ENCODE assay signal across 17 cellular contexts in genomic region chr18:59951591-59951990, GRCh38. TPM values are rescaled to one million over a fixed set of nuclear protein-coding genes. Genes with fewer than 3 reads are reported as not detected.
DNase-seq lines count a peak whose midpoint lies in the region; ATAC-seq and TF ChIP-seq lines count a peak whose summit lies in the region.
"Had no signal": no experiment of that assay in that cellular context is flagged by ENCODE, and none has a peak within 500 bp of the region (broad histone marks: within the 10 kb centered on the region; RNA-seq: fewer than 3 reads in every experiment).

No MANE protein-coding gene starts in this region.

- H3K4me2 ChIP-seq in PC-9 = peak overlapping the region; percentile 24

- no peaks in the 10 kb centered on the region for H3K27me3 Mint-ChIP-seq in Calu3 (ENCODE audit: unreplicated experiment)

- H3K36me3 Mint-ChIP-seq in Calu3 (ENCODE audit: insufficient read depth, unreplicated experiment) = peaks cover 10% of the 10 kb centered on the region

- H4K20me1 ChIP-seq in PC-9 (ENCODE audit: insufficient read depth) = no peaks in the 10 kb centered on the region

- H3K36me3 ChIP-seq in PC-9 (ENCODE audit: low read depth) = no peaks in the 10 kb centered on the region
- H3K36me3 ChIP-seq: SJSA1 had no signal

- H3F3A ChIP-seq in PC-9 (ENCODE audit: insufficient read depth, low read depth) = peaks cover 41% of the 10 kb centered on the region

- no peaks in the 10 kb centered on the region for H3K27me3 ChIP-seq in PC-9 (ENCODE audit: insufficient read depth, low read depth)
- no peaks in the 10 kb centered on the region for H3K27me3 ChIP-seq in foreskin keratinocyte
- H3K27me3 ChIP-seq: SJSA1 had no signal

- no peaks in the 10 kb centered on the region for H3K9me3 Mint-ChIP-seq in Calu3 (ENCODE audit: low read depth, unreplicated experiment)

- H3K4me1 Mint-ChIP-seq in Calu3 (ENCODE audit: low read depth, unreplicated experiment) = peaks cover 47% of the 10 kb centered on the region

- H3K27ac ChIP-seq in PC-9 (peak overlapping the region; percentile 91), foreskin keratinocyte (peak overlapping the region; percentile 60)
- H3K27ac ChIP-seq: GM23248, SJSA1 had no signal

- H3K9me3 ChIP-seq in PC-9 (ENCODE audit: insufficient read depth, low read depth) = no peaks in the 10 kb centered on the region
- H3K9me3 ChIP-seq: SJSA1 had no signal

- H3K4me1 ChIP-seq in PC-9 (replicated peaks; ENCODE audit: insufficient read depth) (peaks cover 54% of the 10 kb centered on the region), foreskin keratinocyte (peaks cover 43% of the 10 kb centered on the region)

- H3K79me2 ChIP-seq in PC-9 (ENCODE audit: low read depth) = no peaks in the 10 kb centered on the region

- no peak overlapping the region for H2AFZ ChIP-seq in PC-9
- H2AFZ ChIP-seq: GM23248 had no signal

- H3K4me3 ChIP-seq in PC-9 = no peak overlapping the region
- H3K4me3 ChIP-seq: GM23248, SJSA1 had no signal

- CTCF ChIA-PET in Calu3 (lab: Charles Lee) = interaction anchor here (0.6 to 1.9 kb wide), 2 partner anchors 32 to 69 kb away, joined by 4 to 9 read pairs; no protein-coding TSS in a partner anchor
- CTCF ChIA-PET in PC-9 (lab: Charles Lee) = no interaction called here

- no peaks in the 10 kb centered on the region for H3K9me2 ChIP-seq in PC-9 (ENCODE audit: insufficient read depth)

- POLR2A ChIA-PET in PC-9 (lab: Charles Lee; ENCODE audit: unreplicated experiment) = no interaction called here

- BruUV-seq in Calu3 (replicated peaks; lab: Mats Ljungman, UMichigan) (no TSS peak), PC-9 (replicated peaks; lab: Mats Ljungman, UMichigan) (no TSS peak)

- intact Hi-C loops in Calu3 (cut with micrococcal nuclease; ENCODE audit: unreplicated experiment) = loop anchor here (1.0 kb wide), 1 partner anchor 112 kb away; no protein-coding TSS in a partner anchor
- intact Hi-C loops in PC-9 (cut with micrococcal nuclease; ENCODE audit: unreplicated experiment) = no loop called here

- no peak for TF ChIP-seq CTCF in Calu3 (IDR thresholded peaks at IDR 0.05; ENCODE audit: unreplicated experiment)
- no peak for TF ChIP-seq CTCF in PC-9 (conservative IDR thresholded peaks at IDR 0.05)
- no peak for TF ChIP-seq CTCF in foreskin keratinocyte (conservative IDR thresholded peaks at IDR 0.05)

- no peak overlapping the region for H3K4me3 Mint-ChIP-seq in Calu3 (ENCODE audit: low read depth, unreplicated experiment)

- DNase-seq in Calu3 (no peak), HPDE6-E6E7 (ENCODE audit: extremely low spot score) (peak; percentile 32), PC-9 (peak in 1 of 2 experiments; percentile 77), foreskin keratinocyte (peak; percentile 74 to 88), NCI-H526 (lab: John Stamatoyannopoulos, UW) (no peak), globus pallidus (ENCODE audit: low spot score) (no peak)
- no peak for DNase-seq in activated CD4-positive, alpha-beta T cell treated with anti-CD3 and anti-CD28 coated beads, Interleukin-2, amount 50 U/mL, for 48 hours
- DNase-seq: GM23248, KBM-7, NCI-H1092, NCI-H146, NCI-H2081 treated with DMSO at 0.1 percent for 48 hours, NCI-H2227 treated with DMSO at 0.1 percent for 48 hours, NCI-H524 treated with DMSO at 0.1 percent for 48 hours, OCI-M1 had no signal

- ATAC-seq in foreskin keratinocyte (peak; percentile 40), GM18873 (IDR thresholded peaks at IDR 0.05; ENCODE audit: low FRiP score, unreplicated experiment) (no peak)

- H3K27ac Mint-ChIP-seq in Calu3 (ENCODE audit: unreplicated experiment) = peak overlapping the region; percentile 53

RNA-seq across cellular contexts. Expression of gene PMAIP1, which starts 51.8 kb away (rescaled TPM):
- total RNA-seq in Calu3 (2022) (56.1 and 75.4 TPM in 2 replicates), PC-9 (2021) (16.5 and 17.0 TPM in 2 replicates), foreskin keratinocyte (31.5 and 43.9 TPM in 2 replicates)
- polyA plus RNA-seq in foreskin keratinocyte = 19.6 and 30.1 TPM in 2 replicates

Comparison
In these comparisons a context has a peak if more than half of its experiments do, and no peak if none do; other contexts are left out.
1. DNase-seq: peak in HPDE6-E6E7 (single experiment) and foreskin keratinocyte (2 of 2); none in Calu3 (single experiment), activated CD4-positive, alpha-beta T cell treated with anti-CD3 and anti-CD28 coated beads, Interleukin-2, amount 50 U/mL, for 48 hours (0 of 2), NCI-H526 (0 of 2) and globus pallidus (single experiment).